In genomic region chr5:132681983-132682382, GRCh38 we compare ENCODE assay signal across 18 cellular contexts. TPM values are rescaled to one million over a fixed set of nuclear protein-coding genes. Genes with fewer than 3 reads are reported as not detected.
DNase-seq lines count a peak whose midpoint lies in the region; ATAC-seq and TF ChIP-seq lines count a peak whose summit lies in the region.
"Had no signal": no experiment of that assay in that cellular context is flagged by ENCODE, and none has a peak within 500 bp of the region (broad histone marks: within the 10 kb centered on the region; RNA-seq: fewer than 3 reads in every experiment).

No MANE protein-coding gene starts in this region.

- H3K4me3 Mint-ChIP-seq in activated B cell treated with CpG ODN at 0.5 μM for 24 hours (no peak overlapping the region), memory B cell (no peak overlapping the region), chondrocyte (ENCODE audit: unreplicated experiment) (no peak overlapping the region)
- no peak overlapping the region for H3K4me3 Mint-ChIP-seq in stimulated activated naive B cell treated with anti-CD40 and anti-IgM and Interleukin-4, amounts not matched to agents 10 μg/mL and 1 μg/mL and 100 μg/mL, for 72 hours
- H3K4me3 Mint-ChIP-seq in activated T-cell treated with anti-CD3 and anti-CD28 coated beads, Interleukin-2, amount 50 U/mL, for 24 hours, result no peak overlapping the region
- H3K4me3 Mint-ChIP-seq: CD4-positive, alpha-beta memory T cell; HFFc6 had no signal

- H3K4me1 Mint-ChIP-seq in activated B cell treated with CpG ODN at 0.5 μM for 24 hours (peaks cover 24% of the 10 kb centered on the region), memory B cell (peaks cover 10% of the 10 kb centered on the region), chondrocyte (ENCODE audit: low read depth) (peaks cover 33% of the 10 kb centered on the region)
- peaks cover 27 to 32% of the 10 kb centered on the region in 2 donors for H3K4me1 Mint-ChIP-seq in stimulated activated naive B cell treated with anti-CD40 and anti-IgM and Interleukin-4, amounts not matched to agents 10 μg/mL and 1 μg/mL and 100 μg/mL, for 72 hours
- H3K4me1 Mint-ChIP-seq in activated T-cell treated with anti-CD3 and anti-CD28 coated beads, Interleukin-2, amount 50 U/mL, for 24 hours (ENCODE audit: low read depth), result peaks cover 12% of the 10 kb centered on the region

- H3K9me2 ChIP-seq in Karpas-422 (replicated peaks; ENCODE audit: insufficient read depth, low read length), result no peaks in the 10 kb centered on the region

- H3K9me3 ChIP-seq in Karpas-422 (ENCODE audit: low read length), result no peaks in the 10 kb centered on the region
- H3K9me3 ChIP-seq: A549, BE2C had no signal

- DNase-seq in Karpas-422, result no peak
- DNase-seq in activated B cell treated with CpG ODN at 0.5 μM for 24 hours, result no peak
- no peak for DNase-seq in memory B cell (ENCODE audit: low spot score in 2 of 2)
- DNase-seq in stimulated activated naive B cell treated with anti-CD40 and anti-IgM and Interleukin-4, amounts not matched to agents 10 μg/mL and 1 μg/mL and 100 μg/mL, for 72 hours, result no peak
- no peak for DNase-seq in chondrocyte (ENCODE audit: low spot score)
- DNase-seq in dermis blood vessel endothelial cell, result no peak
- no peak for DNase-seq in activated T-cell treated with anti-CD3 and anti-CD28 coated beads, Interleukin-2, amount 50 U/mL, for 24 hours
- DNase-seq: BE2C; CD4-positive, alpha-beta memory T cell; DMS153; DMS79 treated with DMSO at 0.1 percent for 48 hours; GDM1; HCEC 1CT; HFFc6 had no signal

- ATAC-seq in activated B cell treated with CpG ODN at 0.5 μM for 24 hours (ENCODE audit: low read depth), result peak; percentile 40
- ATAC-seq in memory B cell (ENCODE audit: low read depth), result no peak
- ATAC-seq in stimulated activated naive B cell treated with anti-CD40 and anti-IgM and Interleukin-4, amounts not matched to agents 10 μg/mL and 1 μg/mL and 100 μg/mL, for 72 hours (replicated peaks), result peak; percentile 27 to 47
- ATAC-seq: A549 had no signal

- no peaks in the 10 kb centered on the region for H3K79me2 ChIP-seq in Karpas-422 (ENCODE audit: low read length)

- no peaks in the 10 kb centered on the region for H3K36me3 ChIP-seq in Karpas-422 (ENCODE audit: insufficient read depth, low read length)
- H3K36me3 ChIP-seq: BE2C had no signal

- POLR2A ChIA-PET in activated B cell treated with CpG ODN at 0.5 μM for 24 hours (lab: Charles Lee), result no interaction called here

- 0 out of 2 replicates have a peak overlapping the region, but pooled peaks have one; percentile 23 for H2AFZ ChIP-seq in Karpas-422 (ENCODE audit: low read length)

- no peak overlapping the region for H3K4me3 ChIP-seq in Karpas-422 (ENCODE audit: low read length)
- H3K4me3 ChIP-seq: A549 had no signal

- H3K9me3 Mint-ChIP-seq in activated B cell treated with CpG ODN at 0.5 μM for 24 hours, result no peaks in the 10 kb centered on the region
- no peaks in the 10 kb centered on the region for H3K9me3 Mint-ChIP-seq in memory B cell
- H3K9me3 Mint-ChIP-seq in stimulated activated naive B cell treated with anti-CD40 and anti-IgM and Interleukin-4, amounts not matched to agents 10 μg/mL and 1 μg/mL and 100 μg/mL, for 72 hours, result no peaks in the 10 kb centered on the region
- no peaks in the 10 kb centered on the region for H3K9me3 Mint-ChIP-seq in chondrocyte (ENCODE audit: low read depth)
- no peaks in the 10 kb centered on the region for H3K9me3 Mint-ChIP-seq in activated T-cell treated with anti-CD3 and anti-CD28 coated beads, Interleukin-2, amount 50 U/mL, for 24 hours
- H3K9me3 Mint-ChIP-seq: CD4-positive, alpha-beta memory T cell; HFFc6 had no signal

- H3K27ac Mint-ChIP-seq in activated B cell treated with CpG ODN at 0.5 μM for 24 hours, result no peak overlapping the region
- peak overlapping the region; percentile 29 for H3K27ac Mint-ChIP-seq in memory B cell
- H3K27ac Mint-ChIP-seq in stimulated activated naive B cell treated with anti-CD40 and anti-IgM and Interleukin-4, amounts not matched to agents 10 μg/mL and 1 μg/mL and 100 μg/mL, for 72 hours, result no peak overlapping the region
- no peak overlapping the region for H3K27ac Mint-ChIP-seq in chondrocyte (ENCODE audit: unreplicated experiment)
- H3K27ac Mint-ChIP-seq in activated T-cell treated with anti-CD3 and anti-CD28 coated beads, Interleukin-2, amount 50 U/mL, for 24 hours, result no peak overlapping the region
- H3K27ac Mint-ChIP-seq: CD4-positive, alpha-beta memory T cell; HFFc6 had no signal

- peaks cover 16% of the 10 kb centered on the region for H3K4me1 ChIP-seq in Karpas-422 (ENCODE audit: low read length)
- H3K4me1 ChIP-seq: BE2C had no signal

- TF ChIP-seq CTCF in activated B cell treated with CpG ODN at 0.5 μM for 24 hours (IDR thresholded peaks at IDR 0.05), result no peak
- TF ChIP-seq CTCF in chondrocyte (IDR thresholded peaks at IDR 0.05), result no peak

- no peak overlapping the region for H3K4me2 ChIP-seq in Karpas-422 (ENCODE audit: low read depth, low read length, poor library complexity, severe bottlenecking)
- H3K4me2 ChIP-seq: A549 had no signal

- H4K20me1 ChIP-seq in Karpas-422 (ENCODE audit: insufficient read depth, low read depth, low read length), result no peaks in the 10 kb centered on the region

- H3K36me3 Mint-ChIP-seq in activated B cell treated with CpG ODN at 0.5 μM for 24 hours (ENCODE audit: low read depth) (no peaks in the 10 kb centered on the region), memory B cell (no peaks in the 10 kb centered on the region), chondrocyte (ENCODE audit: low read depth) (peaks cover 3% of the 10 kb centered on the region)
- peaks cover 0 to 5% of the 10 kb centered on the region in 2 donors for H3K36me3 Mint-ChIP-seq in stimulated activated naive B cell treated with anti-CD40 and anti-IgM and Interleukin-4, amounts not matched to agents 10 μg/mL and 1 μg/mL and 100 μg/mL, for 72 hours
- H3K36me3 Mint-ChIP-seq in activated T-cell treated with anti-CD3 and anti-CD28 coated beads, Interleukin-2, amount 50 U/mL, for 24 hours (ENCODE audit: low read depth), result no peaks in the 10 kb centered on the region

- no peaks in the 10 kb centered on the region for H3K27me3 ChIP-seq in Karpas-422 (ENCODE audit: low read length)
- H3K27me3 ChIP-seq: BE2C had no signal

- no peak overlapping the region for H3K27ac ChIP-seq in Karpas-422 (ENCODE audit: low read length)
- H3K27ac ChIP-seq: A549, C4-2B, HL-60 had no signal

- H3K9ac ChIP-seq in Karpas-422 (ENCODE audit: low read length), result no peak overlapping the region

- CTCF ChIA-PET in activated B cell treated with CpG ODN at 0.5 μM for 24 hours (lab: Charles Lee), result interaction anchor here (0.7 kb wide), 1 partner anchor 36 kb away, joined by 3 read pairs; no protein-coding TSS in a partner anchor

- no peaks in the 10 kb centered on the region for H3K27me3 Mint-ChIP-seq in activated B cell treated with CpG ODN at 0.5 μM for 24 hours
- H3K27me3 Mint-ChIP-seq in memory B cell, result no peaks in the 10 kb centered on the region
- no peaks in the 10 kb centered on the region for H3K27me3 Mint-ChIP-seq in stimulated activated naive B cell treated with anti-CD40 and anti-IgM and Interleukin-4, amounts not matched to agents 10 μg/mL and 1 μg/mL and 100 μg/mL, for 72 hours
- H3K27me3 Mint-ChIP-seq in chondrocyte (ENCODE audit: low read depth), result no peaks in the 10 kb centered on the region
- H3K27me3 Mint-ChIP-seq in activated T-cell treated with anti-CD3 and anti-CD28 coated beads, Interleukin-2, amount 50 U/mL, for 24 hours, result no peaks in the 10 kb centered on the region
- H3K27me3 Mint-ChIP-seq: CD4-positive, alpha-beta memory T cell had no signal

- intact Hi-C loops in activated B cell treated with CpG ODN at 0.5 μM for 24 hours (cut with micrococcal nuclease), result no loop called here

RNA-seq across cellular contexts. Expression of gene IL4, which starts 8.2 kb away (rescaled TPM):
- not detected in 2 replicates for total RNA-seq in Karpas-422 (2014; rRNA removed; shearing (Covaris generic); ENCODE audit: low replicate concordance)
- total RNA-seq in activated B cell treated with CpG ODN at 0.5 μM for 24 hours (not detected in 2 replicates), chondrocyte (not detected in 3 replicates), dermis blood vessel endothelial cell (not detected in 2 replicates)
- total RNA-seq: CD4-positive, alpha-beta memory T cell; H4; HFFc6 had no signal

RNA-seq across cellular contexts. Expression of gene IL13, which starts 24.0 kb away (rescaled TPM):
- total RNA-seq in Karpas-422 (2014; rRNA removed; shearing (Covaris generic); ENCODE audit: low replicate concordance), result not detected in 2 replicates
- total RNA-seq in activated B cell treated with CpG ODN at 0.5 μM for 24 hours (0.27 and 0.75 TPM in 2 replicates), chondrocyte (not detected in 3 replicates), dermis blood vessel endothelial cell (not detected in 2 replicates)
- total RNA-seq: CD4-positive, alpha-beta memory T cell; H4; HFFc6 had no signal

RNA-seq across cellular contexts. Expression of gene KIF3A, which starts 55.4 kb away (rescaled TPM):
- total RNA-seq in Karpas-422 (2014; rRNA removed; shearing (Covaris generic); ENCODE audit: low replicate concordance), result 17.6 and 23.1 TPM in 2 replicates
- total RNA-seq in activated B cell treated with CpG ODN at 0.5 μM for 24 hours (9.2 and 9.8 TPM in 2 replicates), chondrocyte (15.0 to 16.4 TPM (median 16.2 TPM) in 3 replicates), dermis blood vessel endothelial cell (7.0 and 9.4 TPM in 2 replicates)
